ENCODE assay signal across 8 cellular contexts in genomic region chr11:65560555-65561418, GRCh38. TPM values are rescaled to one million over a fixed set of nuclear protein-coding genes. Genes with fewer than 3 reads are reported as not detected.
DNase-seq lines count a peak whose midpoint lies in the region; ATAC-seq, FAIRE-seq and TF ChIP-seq lines count a peak whose summit lies in the region.

No MANE protein-coding gene starts in this region.

- H3K36me3 ChIP-seq in right atrium auricular region (no peaks in the 10 kb centered on the region), skeletal muscle satellite cell (ENCODE audit: insufficient read depth, low read length) (no peaks in the 10 kb centered on the region)

- no peak for TF ChIP-seq CTCF in right atrium auricular region (IDR thresholded peaks at IDR 0.05)

- FAIRE-seq in GM12891 (lab: Jason Lieb, UNC), result no peak

- H3K27me3 ChIP-seq in right atrium auricular region, result no peaks in the 10 kb centered on the region
- H3K27me3 ChIP-seq in skeletal muscle satellite cell (ENCODE audit: control insufficient read depth, insufficient read depth, low read length), result no peaks in the 10 kb centered on the region

- H3K9me3 Mint-ChIP-seq in activated T-cell treated with anti-CD3 and anti-CD28 coated beads, Interleukin-2, amount 50 U/mL, for 72 hours, result no peaks in the 10 kb centered on the region
- no peaks in the 10 kb centered on the region for H3K9me3 Mint-ChIP-seq in activated T-helper 1 cell treated with anti-CD3 and anti-CD28 coated beads, Interleukin-12 subunit alpha, Interleukin-12 subunit beta, Interleukin-2, Interleukin-4 antibody, amounts not matched to agents 30 ng/mL and 10 ng/mL and 1 ng/mL, durations not matched to agents 14 hours and 24 hours and 36 hours

- H3K4me1 ChIP-seq in right atrium auricular region, result peaks cover 0 to 47% of the 10 kb centered on the region in 2 donors
- peaks cover 50% of the 10 kb centered on the region for H3K4me1 ChIP-seq in skeletal muscle satellite cell (ENCODE audit: control insufficient read depth, insufficient read depth, low read length)

- peak overlapping the region in 1 of 2 donors; percentile 3 for H3K4me3 Mint-ChIP-seq in activated T-cell treated with anti-CD3 and anti-CD28 coated beads, Interleukin-2, amount 50 U/mL, for 72 hours
- no peak overlapping the region for H3K4me3 Mint-ChIP-seq in activated T-helper 1 cell treated with anti-CD3 and anti-CD28 coated beads, Interleukin-12 subunit alpha, Interleukin-12 subunit beta, Interleukin-2, Interleukin-4 antibody, amounts not matched to agents 30 ng/mL and 10 ng/mL and 1 ng/mL, durations not matched to agents 14 hours and 24 hours and 36 hours

- H3K36me3 Mint-ChIP-seq in activated T-cell treated with anti-CD3 and anti-CD28 coated beads, Interleukin-2, amount 50 U/mL, for 72 hours (ENCODE audit: insufficient read depth in 2 of 2), result no peaks in the 10 kb centered on the region
- H3K36me3 Mint-ChIP-seq in activated T-helper 1 cell treated with anti-CD3 and anti-CD28 coated beads, Interleukin-12 subunit alpha, Interleukin-12 subunit beta, Interleukin-2, Interleukin-4 antibody, amounts not matched to agents 30 ng/mL and 10 ng/mL and 1 ng/mL, durations not matched to agents 14 hours and 24 hours and 36 hours (ENCODE audit: low read depth), result peaks cover 2% of the 10 kb centered on the region

- peaks cover 65% of the 10 kb centered on the region for H3K4me1 Mint-ChIP-seq in activated T-cell treated with anti-CD3 and anti-CD28 coated beads, Interleukin-2, amount 50 U/mL, for 72 hours (ENCODE audit: low read depth)
- peaks cover 53% of the 10 kb centered on the region for H3K4me1 Mint-ChIP-seq in activated T-helper 1 cell treated with anti-CD3 and anti-CD28 coated beads, Interleukin-12 subunit alpha, Interleukin-12 subunit beta, Interleukin-2, Interleukin-4 antibody, amounts not matched to agents 30 ng/mL and 10 ng/mL and 1 ng/mL, durations not matched to agents 14 hours and 24 hours and 36 hours (ENCODE audit: low read depth)

- TF ChIP-seq POLR2A in GM12891 (IDR thresholded peaks at IDR 0.05; ENCODE audit: low read depth, low read length), result no peak

- intact Hi-C loops in activated T-helper 1 cell treated with anti-CD3 and anti-CD28 coated beads, Interleukin-12 subunit alpha, Interleukin-12 subunit beta, Interleukin-2, Interleukin-4 antibody, amounts not matched to agents 30 ng/mL and 10 ng/mL and 1 ng/mL, durations not matched to agents 14 hours and 24 hours and 36 hours (cut with micrococcal nuclease), result no loop called here

- peak overlapping the region; percentile 1 for H3K27ac Mint-ChIP-seq in activated T-cell treated with anti-CD3 and anti-CD28 coated beads, Interleukin-2, amount 50 U/mL, for 72 hours
- peak overlapping the region; percentile 64 for H3K27ac Mint-ChIP-seq in activated T-helper 1 cell treated with anti-CD3 and anti-CD28 coated beads, Interleukin-12 subunit alpha, Interleukin-12 subunit beta, Interleukin-2, Interleukin-4 antibody, amounts not matched to agents 30 ng/mL and 10 ng/mL and 1 ng/mL, durations not matched to agents 14 hours and 24 hours and 36 hours

- no peak overlapping the region for H3K9ac ChIP-seq in skeletal muscle satellite cell (ENCODE audit: low read depth, low read length)

- H3K9me3 ChIP-seq in right atrium auricular region, result no peaks in the 10 kb centered on the region
- H3K9me3 ChIP-seq in skeletal muscle satellite cell (replicated peaks; ENCODE audit: low read length), result no peaks in the 10 kb centered on the region

- H3K4me3 ChIP-seq in right atrium auricular region, result no peak overlapping the region
- H3K4me3 ChIP-seq in skeletal muscle satellite cell (ENCODE audit: low read length), result peak overlapping the region; percentile 8

- DNase-seq in activated T-cell treated with anti-CD3 and anti-CD28 coated beads, Interleukin-2, amount 50 U/mL, for 72 hours, result no peak
- no peak for DNase-seq in activated T-cell treated with anti-CD3 and anti-CD28 coated beads, Interleukin-2, amount 50 U/mL, for 1 hour
- DNase-seq in activated T-helper 1 cell treated with anti-CD3 and anti-CD28 coated beads, Interleukin-12 subunit alpha, Interleukin-12 subunit beta, Interleukin-2, Interleukin-4 antibody, amounts not matched to agents 30 ng/mL and 10 ng/mL and 1 ng/mL, durations not matched to agents 14 hours and 24 hours and 36 hours (ENCODE audit: low spot score), result no peak
- DNase-seq in right atrium auricular region (ENCODE audit: low spot score), result no peak
- DNase-seq in GM12891 (ENCODE audit: insufficient read length, low spot score), result no peak
- no peak for DNase-seq in AG20443 (ENCODE audit: low spot score)

- H3K4me2 ChIP-seq in skeletal muscle satellite cell (ENCODE audit: low read length), result peak overlapping the region; percentile 52

- no peak for ATAC-seq in activated T-cell treated with anti-CD3 and anti-CD28 coated beads, Interleukin-2, amount 50 U/mL, for 72 hours (replicated peaks in 1 of 2)
- no peak for ATAC-seq in GM21619 (IDR thresholded peaks at IDR 0.05; ENCODE audit: unreplicated experiment)

- no peaks in the 10 kb centered on the region for H3K27me3 Mint-ChIP-seq in activated T-cell treated with anti-CD3 and anti-CD28 coated beads, Interleukin-2, amount 50 U/mL, for 72 hours (ENCODE audit: low read depth)
- H3K27me3 Mint-ChIP-seq in activated T-helper 1 cell treated with anti-CD3 and anti-CD28 coated beads, Interleukin-12 subunit alpha, Interleukin-12 subunit beta, Interleukin-2, Interleukin-4 antibody, amounts not matched to agents 30 ng/mL and 10 ng/mL and 1 ng/mL, durations not matched to agents 14 hours and 24 hours and 36 hours (ENCODE audit: insufficient read depth), result no peaks in the 10 kb centered on the region

- peak overlapping the region; percentile 98 for H3K27ac ChIP-seq in right atrium auricular region

TF ChIP-seq in GM12891, 5 proteins besides CTCF, POLR2A, EP300 and RAD21:
- TF ChIP-seq POLR2AphosphoS5 (IDR thresholded peaks at IDR 0.05; ENCODE audit: low read depth, low read length) (no peak), SPI1 (IDR thresholded peaks at IDR 0.05; ENCODE audit: low read depth, low read length) (no peak), TAF1 (IDR thresholded peaks at IDR 0.05; ENCODE audit: low read depth, low read length) (no peak), PAX5 (IDR thresholded peaks at IDR 0.05; ENCODE audit: insufficient read depth, low read length, severe bottlenecking) (no peak), POU2F2 (IDR thresholded peaks at IDR 0.05; ENCODE audit: low read depth, low read length) (no peak)

RNA-seq across cellular contexts. Expression of gene LTBP3, which starts 2.6 kb away (rescaled TPM):
- total RNA-seq in activated T-cell treated with anti-CD3 and anti-CD28 coated beads, Interleukin-2, amount 50 U/mL, for 72 hours, result 100 to 1,000 TPM; 106 TPM
- total RNA-seq in activated T-helper 1 cell treated with anti-CD3 and anti-CD28 coated beads, Interleukin-12 subunit alpha, Interleukin-12 subunit beta, Interleukin-2, Interleukin-4 antibody, amounts not matched to agents 30 ng/mL and 10 ng/mL and 1 ng/mL, durations not matched to agents 14 hours and 24 hours and 36 hours, result 97.9 and 103 TPM in 2 replicates
- 100 to 1,000 TPM; 114 to 161 TPM for total RNA-seq in right atrium auricular region
- 40.0 and 50.7 TPM in 2 replicates for total RNA-seq in skeletal muscle satellite cell (2012; rRNA removed)
- 14.6 TPM for polyA plus RNA-seq in GM12891 (2012; ENCODE audit: low read depth, missing spikeins)

RNA-seq across cellular contexts. Expression of gene ZNRD2, which starts 9.5 kb away (rescaled TPM):
- 10 to 100 TPM; 23.5 to 25.1 TPM for total RNA-seq in activated T-cell treated with anti-CD3 and anti-CD28 coated beads, Interleukin-2, amount 50 U/mL, for 72 hours
- total RNA-seq in activated T-helper 1 cell treated with anti-CD3 and anti-CD28 coated beads, Interleukin-12 subunit alpha, Interleukin-12 subunit beta, Interleukin-2, Interleukin-4 antibody, amounts not matched to agents 30 ng/mL and 10 ng/mL and 1 ng/mL, durations not matched to agents 14 hours and 24 hours and 36 hours, result 94.6 and 96.9 TPM in 2 replicates
- total RNA-seq in right atrium auricular region, result 10 to 100 TPM; 36.1 to 50.6 TPM
- total RNA-seq in skeletal muscle satellite cell (2012; rRNA removed), result 77.6 and 102 TPM in 2 replicates
- polyA plus RNA-seq in GM12891 (2012; ENCODE audit: low read depth, missing spikeins), result 48.7 TPM

RNA-seq across cellular contexts. Expression of gene FAM89B, which starts 11.6 kb away (rescaled TPM):
- total RNA-seq in activated T-cell treated with anti-CD3 and anti-CD28 coated beads, Interleukin-2, amount 50 U/mL, for 72 hours, result 10 to 100 TPM; 21.4 to 26.7 TPM
- total RNA-seq in activated T-helper 1 cell treated with anti-CD3 and anti-CD28 coated beads, Interleukin-12 subunit alpha, Interleukin-12 subunit beta, Interleukin-2, Interleukin-4 antibody, amounts not matched to agents 30 ng/mL and 10 ng/mL and 1 ng/mL, durations not matched to agents 14 hours and 24 hours and 36 hours, result 50.4 and 50.6 TPM in 2 replicates
- 10 to 100 TPM; 25.7 to 51.0 TPM for total RNA-seq in right atrium auricular region
- total RNA-seq in skeletal muscle satellite cell (2012; rRNA removed), result 13.4 and 21.8 TPM in 2 replicates
- 18.3 TPM for polyA plus RNA-seq in GM12891 (2012; ENCODE audit: low read depth, missing spikeins)

RNA-seq across cellular contexts. Expression of gene EHBP1L1, which starts 15.1 kb away (rescaled TPM):
- 100 to 1,000 TPM in 1 of 2 donors, 10 to 100 TPM in 1; 93.9 to 113 TPM for total RNA-seq in activated T-cell treated with anti-CD3 and anti-CD28 coated beads, Interleukin-2, amount 50 U/mL, for 72 hours
- 168 and 178 TPM in 2 replicates for total RNA-seq in activated T-helper 1 cell treated with anti-CD3 and anti-CD28 coated beads, Interleukin-12 subunit alpha, Interleukin-12 subunit beta, Interleukin-2, Interleukin-4 antibody, amounts not matched to agents 30 ng/mL and 10 ng/mL and 1 ng/mL, durations not matched to agents 14 hours and 24 hours and 36 hours
- 10 to 100 TPM; 20.5 to 85.3 TPM for total RNA-seq in right atrium auricular region
- total RNA-seq in skeletal muscle satellite cell (2012; rRNA removed), result 35.0 and 44.8 TPM in 2 replicates
- 36.3 TPM for polyA plus RNA-seq in GM12891 (2012; ENCODE audit: low read depth, missing spikeins)

RNA-seq across cellular contexts. Expression of gene KCNK7, which starts 34.8 kb away (rescaled TPM):
- under 1 TPM; 0.34 to 0.39 TPM for total RNA-seq in activated T-cell treated with anti-CD3 and anti-CD28 coated beads, Interleukin-2, amount 50 U/mL, for 72 hours
- 1.6 and 2.0 TPM in 2 replicates for total RNA-seq in activated T-helper 1 cell treated with anti-CD3 and anti-CD28 coated beads, Interleukin-12 subunit alpha, Interleukin-12 subunit beta, Interleukin-2, Interleukin-4 antibody, amounts not matched to agents 30 ng/mL and 10 ng/mL and 1 ng/mL, durations not matched to agents 14 hours and 24 hours and 36 hours
- under 1 TPM in 1 of 2 donors, not detected in 1; 0.39 TPM for total RNA-seq in right atrium auricular region
- 0.25 and 0.44 TPM in 2 replicates for total RNA-seq in skeletal muscle satellite cell (2012; rRNA removed)
- 0.09 TPM for polyA plus RNA-seq in GM12891 (2012; ENCODE audit: low read depth, missing spikeins)
